In genomic region chr1:53508056-53508990, GRCh38 we compare ENCODE assay signal across 15 cellular contexts. TPM values are rescaled to one million over a fixed set of nuclear protein-coding genes. Genes with fewer than 3 reads are reported as not detected.
A peak's percentile ranks its signal among the peaks of the same experiment; 100 is the strongest.
DNase-seq lines count a peak whose midpoint lies in the region; ATAC-seq and TF ChIP-seq lines count a peak whose summit lies in the region.
"Had no signal": no experiment of that assay in that cellular context is flagged by ENCODE, and none has a peak within 500 bp of the region (broad histone marks: within the 10 kb centered on the region; RNA-seq: fewer than 3 reads in every experiment).

No MANE protein-coding gene starts in this region.

- no peak for ATAC-seq in Right ventricle myocardium superior (ENCODE audit: poor library complexity)

- H3K36me3 ChIP-seq in right atrium auricular region (no peaks in the 10 kb centered on the region), NT2/D1 (ENCODE audit: insufficient read depth, insufficient read length, low read length) (no peaks in the 10 kb centered on the region), neural progenitor cell (no peaks in the 10 kb centered on the region), testis (ENCODE audit: low read depth, missing control alignments) (no peaks in the 10 kb centered on the region)
- H3K36me3 ChIP-seq: BLaER1 treated with 17β-estradiol and CSF1 and Interleukin-3, amounts not matched to agents 10 nM and 100 nM had no signal

- 83 to 96% methylated on average over 2 to 22 of the region's 22 CpGs for WGBS in testis, 2 donors

- no peak overlapping the region for H3K4me3 Mint-ChIP-seq in neural progenitor cell
- no peak overlapping the region for H3K4me3 Mint-ChIP-seq in type B pancreatic cell
- H3K4me3 Mint-ChIP-seq in immature natural killer cell = no peak overlapping the region
- H3K4me3 Mint-ChIP-seq: CD4-positive, CD25-positive, alpha-beta regulatory T cell had no signal

- no peaks in the 10 kb centered on the region for H3K36me3 Mint-ChIP-seq in neural progenitor cell
- H3K36me3 Mint-ChIP-seq in type B pancreatic cell = no peaks in the 10 kb centered on the region
- no peaks in the 10 kb centered on the region for H3K36me3 Mint-ChIP-seq in immature natural killer cell
- H3K36me3 Mint-ChIP-seq: CD4-positive, CD25-positive, alpha-beta regulatory T cell had no signal

- H3K27me3 Mint-ChIP-seq in neural progenitor cell (ENCODE audit: insufficient read depth, low read depth) = peaks cover 10% of the 10 kb centered on the region
- no peaks in the 10 kb centered on the region for H3K27me3 Mint-ChIP-seq in type B pancreatic cell
- no peaks in the 10 kb centered on the region for H3K27me3 Mint-ChIP-seq in immature natural killer cell (ENCODE audit: low read depth in 3 of 3)
- H3K27me3 Mint-ChIP-seq: CD4-positive, CD25-positive, alpha-beta regulatory T cell had no signal

- H4K20me1 ChIP-seq in neural progenitor cell (ENCODE audit: low read depth) = no peaks in the 10 kb centered on the region

- no peaks in the 10 kb centered on the region for H3K27me3 ChIP-seq in right atrium auricular region
- H3K27me3 ChIP-seq in NT2/D1 (ENCODE audit: insufficient read depth, insufficient read length) = peaks cover 3% of the 10 kb centered on the region
- no peaks in the 10 kb centered on the region for H3K27me3 ChIP-seq in neural progenitor cell
- H3K27me3 ChIP-seq in testis = no peaks in the 10 kb centered on the region
- H3K27me3 ChIP-seq: BLaER1 treated with 17β-estradiol and CSF1 and Interleukin-3, amounts not matched to agents 10 nM and 100 nM had no signal

- no peak for TF ChIP-seq POLR2A in testis (IDR thresholded peaks at IDR 0.05)

- no peak overlapping the region for H3K4me2 ChIP-seq in neural progenitor cell

- H3K4me3 ChIP-seq in right atrium auricular region = no peak overlapping the region
- no peak overlapping the region for H3K4me3 ChIP-seq in NT2/D1 (ENCODE audit: insufficient read length, low read depth)
- no peak overlapping the region for H3K4me3 ChIP-seq in neural progenitor cell
- no peak overlapping the region for H3K4me3 ChIP-seq in testis
- H3K4me3 ChIP-seq in coronary artery = no peak overlapping the region
- H3K4me3 ChIP-seq: BLaER1 treated with 17β-estradiol and CSF1 and Interleukin-3, amounts not matched to agents 10 nM and 100 nM; GM12878 had no signal

- DNase-seq in Right ventricle myocardium superior (peak; percentile 40), right atrium auricular region (ENCODE audit: low spot score) (no peak), NT2/D1 (ENCODE audit: low read depth, low spot score) (no peak), neural progenitor cell (ENCODE audit: low spot score) (no peak), type B pancreatic cell (ENCODE audit: extremely low spot score, unreplicated experiment) (no peak), immature natural killer cell (no peak), testis (no peak), coronary artery (ENCODE audit: low spot score) (no peak)
- DNase-seq: 8988T; CD4-positive, CD25-positive, alpha-beta regulatory T cell; H7 had no signal

- H3K9me3 ChIP-seq in right atrium auricular region (no peaks in the 10 kb centered on the region), NT2/D1 (ENCODE audit: insufficient read depth, low read length) (no peaks in the 10 kb centered on the region), neural progenitor cell (ENCODE audit: low read depth) (no peaks in the 10 kb centered on the region), testis (no peaks in the 10 kb centered on the region)
- H3K9me3 ChIP-seq: BLaER1 treated with 17β-estradiol and CSF1 and Interleukin-3, amounts not matched to agents 10 nM and 100 nM had no signal

- H3K27ac ChIP-seq in right atrium auricular region = no peak overlapping the region
- H3K27ac ChIP-seq in neural progenitor cell = no peak overlapping the region
- H3K27ac ChIP-seq in testis = no peak overlapping the region
- no peak overlapping the region for H3K27ac ChIP-seq in coronary artery
- H3K27ac ChIP-seq: BLaER1 treated with 17β-estradiol and CSF1 and Interleukin-3, amounts not matched to agents 10 nM and 100 nM had no signal

- TF ChIP-seq CTCF in right atrium auricular region (IDR thresholded peaks at IDR 0.05) (no peak), neural progenitor cell (IDR thresholded peaks at IDR 0.05) (no peak), type B pancreatic cell (conservative IDR thresholded peaks at IDR 0.05) (no peak), testis (IDR thresholded peaks at IDR 0.05) (no peak), coronary artery (IDR thresholded peaks at IDR 0.05) (no peak)

- H3K4me1 Mint-ChIP-seq in neural progenitor cell = peaks cover 65% of the 10 kb centered on the region
- H3K4me1 Mint-ChIP-seq in type B pancreatic cell (ENCODE audit: unreplicated experiment) = peaks cover 37% of the 10 kb centered on the region
- peaks cover 0 to 1% of the 10 kb centered on the region in 2 donors for H3K4me1 Mint-ChIP-seq in immature natural killer cell
- H3K4me1 Mint-ChIP-seq: CD4-positive, CD25-positive, alpha-beta regulatory T cell had no signal

- peaks cover 17% of the 10 kb centered on the region for H3F3A ChIP-seq in neural progenitor cell (ENCODE audit: low read depth)

- H3K4me1 ChIP-seq in right atrium auricular region (peaks cover 0 to 21% of the 10 kb centered on the region in 2 donors), NT2/D1 (ENCODE audit: insufficient read depth, insufficient read length) (peaks cover 73% of the 10 kb centered on the region), neural progenitor cell (peaks cover 43% of the 10 kb centered on the region), testis (no peaks in the 10 kb centered on the region)

- H3K9ac ChIP-seq in NT2/D1 (ENCODE audit: insufficient read length, low read depth) (peak overlapping the region; percentile 51), neural progenitor cell (no peak overlapping the region)
- H3K9ac ChIP-seq: BLaER1 treated with 17β-estradiol and CSF1 and Interleukin-3, amounts not matched to agents 10 nM and 100 nM had no signal

- no peaks in the 10 kb centered on the region for H3K9me3 Mint-ChIP-seq in neural progenitor cell
- no peaks in the 10 kb centered on the region for H3K9me3 Mint-ChIP-seq in type B pancreatic cell
- no peaks in the 10 kb centered on the region for H3K9me3 Mint-ChIP-seq in immature natural killer cell
- H3K9me3 Mint-ChIP-seq: CD4-positive, CD25-positive, alpha-beta regulatory T cell had no signal

- H2AFZ ChIP-seq in neural progenitor cell (replicated peaks) = no peak overlapping the region

- H3K79me2 ChIP-seq in neural progenitor cell (ENCODE audit: low read depth) = no peaks in the 10 kb centered on the region

- H3K27ac Mint-ChIP-seq in neural progenitor cell = peak overlapping the region; percentile 86
- peak overlapping the region; percentile 72 for H3K27ac Mint-ChIP-seq in type B pancreatic cell
- no peak overlapping the region for H3K27ac Mint-ChIP-seq in immature natural killer cell
- H3K27ac Mint-ChIP-seq: CD4-positive, CD25-positive, alpha-beta regulatory T cell had no signal

- intact Hi-C loops in Right ventricle myocardium superior (cut with DNase I) = no loop called here
- intact Hi-C loops in testis (cut with DNase I; ENCODE audit: low total_unique reads) = no loop called here

RNA-seq across cellular contexts. Expression of gene DMRTB1, which starts 49.1 kb away (rescaled TPM):
- not detected for total RNA-seq in Right ventricle myocardium superior
- not detected for total RNA-seq in right atrium auricular region
- not detected in 2 replicates for total RNA-seq in neural progenitor cell (ENCODE audit: low replicate concordance)
- total RNA-seq in type B pancreatic cell (ENCODE audit: low replicate concordance) = not detected in 2 replicates
- not detected for polyA plus RNA-seq in immature natural killer cell
- total RNA-seq in testis = 10 to 100 TPM; 44.5 to 51.8 TPM
- 107 TPM for polyA plus RNA-seq in testis (ENCODE audit: insufficient read depth, low read depth, low replicate concordance)
- total RNA-seq: CD4-positive, CD25-positive, alpha-beta regulatory T cell; G401; GM12878; HT-29 had no signal
- polyA plus RNA-seq: CD4-positive, CD25-positive, alpha-beta regulatory T cell; GM12878 had no signal

Comparison
In these comparisons a context has a peak if more than half of its experiments do, and no peak if none do; other contexts are left out.
1. H3K27ac Mint-ChIP-seq: peak in neural progenitor cell (single experiment) and type B pancreatic cell (single experiment); none in immature natural killer cell (0 of 6).
2. RNA of gene DMRTB1, which starts 49.1 kb away (total RNA-seq): 44.5 to 51.8 TPM in testis; not detected in Right ventricle myocardium superior (single experiment), not detected in right atrium auricular region, not detected in neural progenitor cell and not detected in type B pancreatic cell; every median in the first group is over 10 times any median in the second.